ENCODE assay signal across 19 cellular contexts in genomic region chr10:77562742-77563141, GRCh38.
"Had no signal": no experiment of that assay in that cellular context is flagged by ENCODE, and none has a peak within 500 bp of the region (broad histone marks: within the 10 kb centered on the region; RNA-seq: fewer than 3 reads in every experiment).

No MANE protein-coding gene starts in this region.

- H3K4me3 Mint-ChIP-seq: activated CD4-positive, alpha-beta T cell treated with anti-CD3 and anti-CD28 coated beads, Interleukin-2, amount 10 ng/mL, durations not matched to agents 7 days and 5 days; activated naive CD4-positive, alpha-beta T cell treated with anti-CD3 and anti-CD28 coated beads, Interleukin-2, amount 10 ng/mL, durations not matched to agents 7 days and 5 days; activated naive CD8-positive, alpha-beta T cell treated with anti-CD3 and anti-CD28 coated beads, Interleukin-2, amount 50 U/mL, for 24 hours; central memory CD8-positive, alpha-beta T cell; memory B cell; naive B cell; neural crest cell had no signal

- H3K9me3 Mint-ChIP-seq: activated CD4-positive, alpha-beta T cell treated with anti-CD3 and anti-CD28 coated beads, Interleukin-2, amount 10 ng/mL, durations not matched to agents 7 days and 5 days; activated naive CD4-positive, alpha-beta T cell treated with anti-CD3 and anti-CD28 coated beads, Interleukin-2, amount 10 ng/mL, durations not matched to agents 7 days and 5 days; activated naive CD8-positive, alpha-beta T cell treated with anti-CD3 and anti-CD28 coated beads, Interleukin-2, amount 50 U/mL, for 24 hours; central memory CD8-positive, alpha-beta T cell; memory B cell; naive B cell; neural crest cell had no signal

- H3K4me3 ChIP-seq: vagina had no signal

- H3K9me3 ChIP-seq: vagina had no signal

- H3K36me3 ChIP-seq: vagina had no signal

- H3K27ac ChIP-seq: vagina had no signal

- H3K27ac Mint-ChIP-seq: activated CD4-positive, alpha-beta T cell treated with anti-CD3 and anti-CD28 coated beads, Interleukin-2, amount 10 ng/mL, durations not matched to agents 7 days and 5 days; activated naive CD4-positive, alpha-beta T cell treated with anti-CD3 and anti-CD28 coated beads, Interleukin-2, amount 10 ng/mL, durations not matched to agents 7 days and 5 days; activated naive CD8-positive, alpha-beta T cell treated with anti-CD3 and anti-CD28 coated beads, Interleukin-2, amount 50 U/mL, for 24 hours; memory B cell; naive B cell had no signal

- H3K36me3 Mint-ChIP-seq: activated naive CD4-positive, alpha-beta T cell treated with anti-CD3 and anti-CD28 coated beads, Interleukin-2, amount 10 ng/mL, durations not matched to agents 7 days and 5 days; memory B cell; naive B cell had no signal

- H3K4me1 Mint-ChIP-seq: activated CD4-positive, alpha-beta T cell treated with anti-CD3 and anti-CD28 coated beads, Interleukin-2, amount 10 ng/mL, durations not matched to agents 7 days and 5 days; activated naive CD4-positive, alpha-beta T cell treated with anti-CD3 and anti-CD28 coated beads, Interleukin-2, amount 10 ng/mL, durations not matched to agents 7 days and 5 days; activated naive CD8-positive, alpha-beta T cell treated with anti-CD3 and anti-CD28 coated beads, Interleukin-2, amount 50 U/mL, for 24 hours; central memory CD8-positive, alpha-beta T cell had no signal

- ATAC-seq: activated naive CD8-positive, alpha-beta T cell treated with anti-CD3 and anti-CD28 coated beads, Interleukin-2, amount 50 U/mL, for 24 hours; stimulated activated naive CD8-positive, alpha-beta T cell treated with anti-CD3 and anti-CD28 coated beads, Interleukin-15, Interleukin-2, amounts not matched to agents 100 U/mL and 50 U/mL, for 24 hours had no signal

- H3K4me1 ChIP-seq: vagina had no signal

- H3K27me3 ChIP-seq: vagina had no signal

- DNase-seq: activated CD4-positive, alpha-beta T cell treated with anti-CD3 and anti-CD28 coated beads, Interleukin-2, amount 10 ng/mL, durations not matched to agents 7 days and 5 days; activated CD8-positive, alpha-beta memory T cell treated with anti-CD3 and anti-CD28 coated beads, Interleukin-2, amount 50 U/mL, for 48 hours; activated effector memory CD4-positive, alpha-beta T cell treated with Interleukin-2 at 50 U/mL for 16 hours; activated naive CD4-positive, alpha-beta T cell treated with anti-CD3 and anti-CD28 coated beads, Interleukin-2, amount 10 ng/mL, durations not matched to agents 7 days and 5 days; activated naive CD8-positive, alpha-beta T cell treated with anti-CD3 and anti-CD28 coated beads, Interleukin-2, amount 50 U/mL, for 24 hours; activated T-cell treated with anti-CD3 and anti-CD28 coated beads, Interleukin-2, amount 50 U/mL, for 48 hours; anterior cingulate cortex; cortex of kidney; erythroblast; naive B cell; retina; stimulated activated naive CD8-positive, alpha-beta T cell treated with anti-CD3 and anti-CD28 coated beads, Interleukin-15, Interleukin-2, amounts not matched to agents 100 U/mL and 50 U/mL, for 24 hours; substantia nigra; T1000; trophoblast cell had no signal
